ENCODE assay signal across 30 cellular contexts in the genomic region with DNA sequence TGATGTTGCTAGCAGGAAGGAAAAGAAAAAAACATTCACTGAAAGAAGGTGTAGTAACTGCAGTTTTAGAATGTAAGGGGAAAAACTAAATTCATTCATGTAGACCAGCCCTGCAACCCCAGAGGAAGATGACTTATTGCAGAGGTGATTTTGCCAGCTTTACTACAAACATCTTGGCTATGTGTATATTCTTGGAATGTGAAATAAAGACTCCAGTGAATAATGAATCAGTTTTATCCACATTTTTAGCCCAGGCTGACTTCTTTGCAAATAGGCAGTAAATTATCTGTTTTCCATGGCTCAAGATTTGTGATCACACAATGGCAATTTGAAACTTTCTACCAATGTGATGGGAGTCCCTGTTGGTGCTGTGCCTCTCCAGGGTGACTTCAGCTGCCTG.
"Had no signal": no experiment of that assay in that cellular context is flagged by ENCODE, and none has a peak within 500 bp of the region (broad histone marks: within the 10 kb centered on the region; RNA-seq: fewer than 3 reads in every experiment).

No MANE protein-coding gene starts in this region.

- H3K9me3 ChIP-seq: esophagus squamous epithelium, pancreas, psoas muscle had no signal

- H3K4me1 ChIP-seq: esophagus squamous epithelium, pancreas, psoas muscle, sigmoid colon, tibial nerve had no signal

- H3K27ac ChIP-seq: epithelial cell of prostate, esophagus squamous epithelium, pancreas, psoas muscle, sigmoid colon, tibial nerve, WERI-Rb-1 had no signal

- H3K27me3 ChIP-seq: esophagus squamous epithelium, pancreas, sigmoid colon, tibial nerve had no signal

- H3K4me3 ChIP-seq: esophagus squamous epithelium, pancreas, psoas muscle, sigmoid colon, smooth muscle cell, tibial nerve had no signal

- DNase-seq: activated CD4-positive, alpha-beta T cell treated with anti-CD3 and anti-CD28 coated beads for 48 hours; activated CD4-positive, alpha-beta T cell treated with anti-CD3 and anti-CD28 coated beads, Interleukin-2, amount 50 U/mL, for 48 hours; activated CD8-positive, alpha-beta memory T cell treated with anti-CD3 and anti-CD28 coated beads for 24 hours; activated gamma-delta T cell; activated naive CD4-positive, alpha-beta T cell treated with anti-CD3 and anti-CD28 coated beads, Interleukin-2, amount 10 ng/mL, durations not matched to agents 7 days and 5 days; activated naive CD8-positive, alpha-beta T cell treated with anti-CD3 and anti-CD28 coated beads, Interleukin-2, amount 10 ng/mL, durations not matched to agents 7 days and 5 days; activated T-cell treated with anti-CD3 and anti-CD28 coated beads, Interleukin-2, amount 50 U/mL, for 1 hour; amniotic stem cell; dermis blood vessel endothelial cell; effector CD4-positive, alpha-beta T cell; esophagus squamous epithelium; head of caudate nucleus; naive B cell; nucleus accumbens; pancreas; psoas muscle; sigmoid colon; stimulated activated CD4-positive, alpha-beta T cell treated with anti-CD3 and anti-CD28 coated beads, Interleukin-1b, Interleukin-23, amount 100 ng/mL, for 48 hours; stimulated activated CD4-positive, alpha-beta T cell treated with anti-CD3 and anti-CD28 coated beads, Interleukin-4, amount 100 ng/mL, for 4 hours; stimulated activated CD8-positive, alpha-beta memory T cell treated with anti-CD3 and anti-CD28 coated beads, Interleukin-4, amount 100 ng/mL, for 48 hours; stimulated activated naive CD4-positive, alpha-beta T cell; T-helper 9 cell; WERI-Rb-1 had no signal

- ATAC-seq: activated CD4-positive, CD25-positive, alpha-beta regulatory T cell treated with anti-CD3 and anti-CD28 coated beads, Interleukin-2, amount 50 U/mL, for 24 hours; pancreas; psoas muscle had no signal

- H3K36me3 ChIP-seq: esophagus squamous epithelium, pancreas, sigmoid colon, tibial nerve, WERI-Rb-1 had no signal

- FAIRE-seq: bronchial epithelial cell, colon, endometrium, pancreas had no signal
